11 cellular contexts compared by ENCODE assay signal in the genomic region with DNA sequence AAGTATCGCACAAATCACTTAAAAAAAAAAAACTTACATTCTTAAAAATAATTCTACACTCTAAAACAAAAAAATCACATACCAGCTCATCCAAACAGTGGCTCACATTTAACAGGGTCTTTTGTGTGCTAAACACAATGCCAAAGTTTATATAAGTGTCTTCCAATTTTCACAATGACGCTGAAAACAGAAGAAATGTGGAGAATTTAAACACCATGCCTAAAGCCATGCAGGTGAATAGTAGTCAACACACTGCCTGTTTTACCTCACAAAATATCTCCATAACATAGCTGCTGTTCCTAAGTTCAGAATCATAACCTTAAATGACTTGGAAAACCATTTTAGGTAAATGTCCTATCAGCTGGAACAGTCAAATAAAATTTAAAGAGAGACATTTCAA. TPM values are rescaled to one million over a fixed set of nuclear protein-coding genes. Genes with fewer than 3 reads are reported as not detected.
A peak's percentile ranks its signal among the peaks of the same experiment; 100 is the strongest.
DNase-seq lines count a peak whose midpoint lies in the region; TF ChIP-seq lines count a peak whose summit lies in the region.
"Had no signal": no experiment of that assay in that cellular context is flagged by ENCODE, and none has a peak within 500 bp of the region (broad histone marks: within the 10 kb centered on the region; RNA-seq: fewer than 3 reads in every experiment).

No MANE protein-coding gene starts in this region.

- H3K27ac Mint-ChIP-seq in chondrocyte (ENCODE audit: unreplicated experiment) (peak overlapping the region; percentile 68), CD14-positive monocyte (no peak overlapping the region)
- H3K27ac Mint-ChIP-seq: CD8-positive, alpha-beta memory T cell had no signal

- H3K4me2 ChIP-seq in GM23248 (ENCODE audit: unreplicated experiment) (peak overlapping the region; percentile 32), parathyroid adenoma (ENCODE audit: low read length) (no peak overlapping the region)
- H3K4me2 ChIP-seq: A549 had no signal

- no peak overlapping the region for H3K4me3 Mint-ChIP-seq in chondrocyte (ENCODE audit: unreplicated experiment)
- H3K4me3 Mint-ChIP-seq in CD14-positive monocyte, result no peak overlapping the region
- H3K4me3 Mint-ChIP-seq: CD8-positive, alpha-beta memory T cell had no signal

- WGBS in GM23248 (ENCODE audit: low coverage in 1 of 2, low lambda C conversion rate in 2 of 2, missing lambda C conversion rate in 2 of 2), 2 experiments, result 67 to 80% methylated on average over 2 of the region's 2 CpGs

- H3K9ac ChIP-seq in GM23248 (no peak overlapping the region), parathyroid adenoma (no peak overlapping the region)

- H3K36me3 ChIP-seq in GM23248 (ENCODE audit: low read depth), result no peaks in the 10 kb centered on the region
- peaks cover 0 to 4% of the 10 kb centered on the region in 2 donors for H3K36me3 ChIP-seq in ascending aorta
- no peaks in the 10 kb centered on the region for H3K36me3 ChIP-seq in parathyroid adenoma (ENCODE audit: control insufficient read depth, insufficient read depth, low read length)

- peaks cover 4% of the 10 kb centered on the region for H3K36me3 Mint-ChIP-seq in chondrocyte (ENCODE audit: low read depth)
- H3K36me3 Mint-ChIP-seq in CD14-positive monocyte, result peaks cover 2 to 4% of the 10 kb centered on the region in 2 donors
- H3K36me3 Mint-ChIP-seq: CD8-positive, alpha-beta memory T cell had no signal

- no peaks in the 10 kb centered on the region; the same call in none of the 2 replicates for H4K20me1 ChIP-seq in GM23248 (ENCODE audit: insufficient read depth)

- H3K9me2 ChIP-seq in GM23248 (ENCODE audit: insufficient read depth), result no peaks in the 10 kb centered on the region

- intact Hi-C loops in ascending aorta (cut with DNase I) (loop anchor here (1.0 kb wide), 1 partner anchor 70 kb away; no protein-coding TSS in a partner anchor), CD14-positive monocyte (cut with micrococcal nuclease) (no loop called here)

- H3K4me1 ChIP-seq in GM23248 (ENCODE audit: insufficient read depth) (peaks cover 41% of the 10 kb centered on the region), ascending aorta (peaks cover 10 to 51% of the 10 kb centered on the region in 2 donors), parathyroid adenoma (no peaks in the 10 kb centered on the region)

- peaks cover 34% of the 10 kb centered on the region for H3F3A ChIP-seq in GM23248 (ENCODE audit: insufficient read depth)

- H3K27me3 ChIP-seq in GM23248 (replicated peaks; ENCODE audit: insufficient read depth), result no peaks in the 10 kb centered on the region
- no peaks in the 10 kb centered on the region for H3K27me3 ChIP-seq in ascending aorta
- H3K27me3 ChIP-seq in parathyroid adenoma (ENCODE audit: control insufficient read depth, insufficient read depth, low read length), result no peaks in the 10 kb centered on the region

- H3K4me3 ChIP-seq in GM23248 (no peak overlapping the region), ascending aorta (no peak overlapping the region), parathyroid adenoma (ENCODE audit: low read depth, low read length) (no peak overlapping the region)
- H3K4me3 ChIP-seq: A549 had no signal

- H3K27me3 Mint-ChIP-seq in chondrocyte (ENCODE audit: low read depth), result no peaks in the 10 kb centered on the region
- H3K27me3 Mint-ChIP-seq in CD14-positive monocyte (ENCODE audit: low read depth in 3 of 3), result no peaks in the 10 kb centered on the region

- H3K4me1 Mint-ChIP-seq in chondrocyte (ENCODE audit: low read depth), result peaks cover 64% of the 10 kb centered on the region
- peaks cover 25% of the 10 kb centered on the region for H3K4me1 Mint-ChIP-seq in CD14-positive monocyte

- TF ChIP-seq CTCF in ascending aorta (IDR thresholded peaks at IDR 0.05), result no peak
- TF ChIP-seq CTCF in chondrocyte (IDR thresholded peaks at IDR 0.05), result no peak
- TF ChIP-seq CTCF in parathyroid adenoma (IDR thresholded peaks at IDR 0.05), result no peak
- no peak for TF ChIP-seq CTCF in CD14-positive monocyte (IDR thresholded peaks at IDR 0.05)

- H3K79me2 ChIP-seq in GM23248 (ENCODE audit: insufficient read depth) (peaks cover 66% of the 10 kb centered on the region), parathyroid adenoma (peaks cover 10% of the 10 kb centered on the region)

- DNase-seq in GM23248, result no peak
- no peak for DNase-seq in ascending aorta (ENCODE audit: low spot score in 2 of 2)
- no peak for DNase-seq in chondrocyte (ENCODE audit: low spot score)
- no peak for DNase-seq in CD14-positive monocyte (ENCODE audit: low spot score)
- DNase-seq in NCI-H774 (lab: John Stamatoyannopoulos, UW), result no peak
- DNase-seq: Caco-2; CD8-positive, alpha-beta memory T cell; DND-41; GDM1 had no signal

- H3K9me3 ChIP-seq in GM23248 (ENCODE audit: low read depth) (no peaks in the 10 kb centered on the region), ascending aorta (no peaks in the 10 kb centered on the region), parathyroid adenoma (ENCODE audit: control insufficient read depth, low read length) (no peaks in the 10 kb centered on the region)
- H3K9me3 ChIP-seq: A549, Caco-2 had no signal

- in situ Hi-C loops in GM23248 (cut with MboI), result no loop called here

- H2AFZ ChIP-seq in GM23248, result no peak overlapping the region
- no peak overlapping the region for H2AFZ ChIP-seq in parathyroid adenoma

- H3K27ac ChIP-seq in GM23248 (no peak overlapping the region), ascending aorta (peak overlapping the region; percentile 47 to 67), parathyroid adenoma (peak overlapping the region; percentile 50)
- H3K27ac ChIP-seq: A549 had no signal

- H3K9me3 Mint-ChIP-seq in chondrocyte (ENCODE audit: low read depth) (no peaks in the 10 kb centered on the region), CD14-positive monocyte (peaks cover 3 to 5% (median 4%) of the 10 kb centered on the region in 7 donors)
- H3K9me3 Mint-ChIP-seq: CD8-positive, alpha-beta memory T cell had no signal

RNA-seq across cellular contexts. Expression of a gene that starts 55.0 kb away (rescaled TPM):
- total RNA-seq in GM23248 (2014; rRNA removed; shearing (Covaris generic)), result 24.0 and 25.9 TPM in 2 replicates
- polyA plus RNA-seq in GM23248 (2016; fragmentation: Nextera tagmentation; extraction: Ambion mirVana) (12.8 and 12.9 TPM in 2 replicates), CD14-positive monocyte (1 to 10 TPM; 1.3 to 1.5 TPM)
- total RNA-seq in ascending aorta (53.4 TPM), chondrocyte (31.4 to 73.7 TPM (median 69.9 TPM) in 3 replicates)
